In the genomic region with DNA sequence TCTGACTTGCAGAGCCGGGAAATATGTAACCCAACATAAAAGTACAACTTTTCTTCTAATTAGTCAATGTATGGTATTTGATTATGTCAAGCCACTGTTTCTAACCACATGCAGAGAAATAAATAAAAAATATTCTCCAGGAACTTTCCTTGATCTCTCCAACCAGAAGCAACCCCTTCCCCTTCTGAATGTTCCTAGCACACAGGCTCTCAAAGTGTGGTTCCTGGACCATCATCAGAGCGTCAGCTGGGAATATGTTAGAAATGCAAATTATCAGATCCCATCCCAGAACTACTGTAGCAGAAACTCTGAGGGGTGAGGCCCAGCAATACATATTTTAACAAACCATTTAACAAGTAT, we compare ENCODE assay signal across 1 cellular context.
TF ChIP-seq lines count a peak whose summit lies in the region.

No MANE protein-coding gene starts in this region.

TF ChIP-seq in IMR-90, 13 proteins besides CTCF, POLR2A, EP300 and RAD21:
- no peak for TF ChIP-seq BHLHE40 (IDR thresholded peaks at IDR 0.05; ENCODE audit: low read depth, low read length)
- TF ChIP-seq, protein P1, sequence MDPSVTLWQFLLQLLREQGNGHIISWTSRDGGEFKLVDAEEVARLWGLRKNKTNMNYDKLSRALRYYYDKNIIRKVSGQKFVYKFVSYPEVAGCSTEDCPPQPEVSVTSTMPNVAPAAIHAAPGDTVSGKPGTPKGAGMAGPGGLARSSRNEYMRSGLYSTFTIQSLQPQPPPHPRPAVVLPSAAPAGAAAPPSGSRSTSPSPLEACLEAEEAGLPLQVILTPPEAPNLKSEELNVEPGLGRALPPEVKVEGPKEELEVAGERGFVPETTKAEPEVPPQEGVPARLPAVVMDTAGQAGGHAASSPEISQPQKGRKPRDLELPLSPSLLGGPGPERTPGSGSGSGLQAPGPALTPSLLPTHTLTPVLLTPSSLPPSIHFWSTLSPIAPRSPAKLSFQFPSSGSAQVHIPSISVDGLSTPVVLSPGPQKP (IDR thresholded peaks at IDR 0.05; ENCODE audit: borderline replicate concordance, low read depth, low read length): no peak
- no peak for TF ChIP-seq NFE2L2 (IDR thresholded peaks at IDR 0.05; ENCODE audit: low read depth, low read length)
- TF ChIP-seq RFX5 (IDR thresholded peaks at IDR 0.05; ENCODE audit: low read depth, low read length): no peak
- no peak for TF ChIP-seq CEBPB (IDR thresholded peaks at IDR 0.05; ENCODE audit: low read depth, low read length)
- TF ChIP-seq, protein P2, sequence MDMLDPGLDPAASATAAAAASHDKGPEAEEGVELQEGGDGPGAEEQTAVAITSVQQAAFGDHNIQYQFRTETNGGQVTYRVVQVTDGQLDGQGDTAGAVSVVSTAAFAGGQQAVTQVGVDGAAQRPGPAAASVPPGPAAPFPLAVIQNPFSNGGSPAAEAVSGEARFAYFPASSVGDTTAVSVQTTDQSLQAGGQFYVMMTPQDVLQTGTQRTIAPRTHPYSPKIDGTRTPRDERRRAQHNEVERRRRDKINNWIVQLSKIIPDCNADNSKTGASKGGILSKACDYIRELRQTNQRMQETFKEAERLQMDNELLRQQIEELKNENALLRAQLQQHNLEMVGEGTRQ (IDR thresholded peaks at IDR 0.05; ENCODE audit: low read depth, low read length): no peak
- TF ChIP-seq RCOR1 (IDR thresholded peaks at IDR 0.05; ENCODE audit: insufficient replicate concordance, low read length): no peak
- TF ChIP-seq FOS (IDR thresholded peaks at IDR 0.05; ENCODE audit: low read depth, low read length): no peak
- no peak for TF ChIP-seq MXI1 (IDR thresholded peaks at IDR 0.05; ENCODE audit: borderline replicate concordance, low read depth, low read length)
- TF ChIP-seq MAZ (IDR thresholded peaks at IDR 0.05; ENCODE audit: borderline replicate concordance, low read depth, low read length): no peak
- TF ChIP-seq CHD1 (IDR thresholded peaks at IDR 0.05; ENCODE audit: low read depth, low read length): no peak
- TF ChIP-seq MAFK (IDR thresholded peaks at IDR 0.05; ENCODE audit: low read depth, low read length): no peak
- TF ChIP-seq SMC3 (IDR thresholded peaks at IDR 0.05; ENCODE audit: low read depth, low read length): no peak
